Comparison of ENCODE assay signal across 8 cellular contexts in genomic region chr10:11145498-11145855, GRCh38.
A peak's percentile ranks its signal among the peaks of the same experiment; 100 is the strongest.
DNase-seq lines count a peak whose midpoint lies in the region; ATAC-seq lines count a peak whose summit lies in the region.

No MANE protein-coding gene starts in this region.

- ATAC-seq in HG03354 (IDR thresholded peaks at IDR 0.05; ENCODE audit: poor library complexity, severe bottlenecking, unreplicated experiment) (peak; percentile 66), Right ventricle myocardium superior (ENCODE audit: poor library complexity) (peak; percentile 74)
- ATAC-seq in activated CD4-positive, CD25-positive, alpha-beta regulatory T cell treated with anti-CD3 and anti-CD28 coated beads, Interleukin-2, amount 50 U/mL, for 24 hours, result peak; percentile 53 to 59
- ATAC-seq in stimulated activated naive CD8-positive, alpha-beta T cell treated with anti-CD3 and anti-CD28 coated beads, Interleukin-15, Interleukin-2, amounts not matched to agents 100 U/mL and 50 U/mL, for 24 hours, result peak; percentile 60

- intact Hi-C loops in Right ventricle myocardium superior (cut with DNase I), result no loop called here

- DNase-seq in SIG-M5 treated with dmso at 0.1 percent for 504 hours (lab: John Stamatoyannopoulos, UW; ENCODE audit: unreplicated experiment) (peak; percentile 73), SIG-M5 (lab: John Stamatoyannopoulos, UW) (no peak), Right ventricle myocardium superior (peak; percentile 51), retina (no peak), glomerular visceral epithelial cell (ENCODE audit: extremely low spot score) (no peak)
- DNase-seq in stimulated activated naive CD8-positive, alpha-beta T cell treated with anti-CD3 and anti-CD28 coated beads, Interleukin-15, Interleukin-2, amounts not matched to agents 100 U/mL and 50 U/mL, for 24 hours, result peak; percentile 59

Comparison
In these comparisons a context has a peak if more than half of its experiments do, and no peak if none do; other contexts are left out.
1. DNase-seq: peak in SIG-M5 treated with dmso at 0.1 percent for 504 hours (single experiment), Right ventricle myocardium superior (single experiment) and stimulated activated naive CD8-positive, alpha-beta T cell treated with anti-CD3 and anti-CD28 coated beads, Interleukin-15, Interleukin-2, amounts not matched to agents 100 U/mL and 50 U/mL, for 24 hours (single experiment); none in SIG-M5 (single experiment), retina (single experiment) and glomerular visceral epithelial cell (single experiment).
2. Peak in every context shown above with its lines, with median percentiles within 50 percentile points of each other: ATAC-seq.